In the genomic region with DNA sequence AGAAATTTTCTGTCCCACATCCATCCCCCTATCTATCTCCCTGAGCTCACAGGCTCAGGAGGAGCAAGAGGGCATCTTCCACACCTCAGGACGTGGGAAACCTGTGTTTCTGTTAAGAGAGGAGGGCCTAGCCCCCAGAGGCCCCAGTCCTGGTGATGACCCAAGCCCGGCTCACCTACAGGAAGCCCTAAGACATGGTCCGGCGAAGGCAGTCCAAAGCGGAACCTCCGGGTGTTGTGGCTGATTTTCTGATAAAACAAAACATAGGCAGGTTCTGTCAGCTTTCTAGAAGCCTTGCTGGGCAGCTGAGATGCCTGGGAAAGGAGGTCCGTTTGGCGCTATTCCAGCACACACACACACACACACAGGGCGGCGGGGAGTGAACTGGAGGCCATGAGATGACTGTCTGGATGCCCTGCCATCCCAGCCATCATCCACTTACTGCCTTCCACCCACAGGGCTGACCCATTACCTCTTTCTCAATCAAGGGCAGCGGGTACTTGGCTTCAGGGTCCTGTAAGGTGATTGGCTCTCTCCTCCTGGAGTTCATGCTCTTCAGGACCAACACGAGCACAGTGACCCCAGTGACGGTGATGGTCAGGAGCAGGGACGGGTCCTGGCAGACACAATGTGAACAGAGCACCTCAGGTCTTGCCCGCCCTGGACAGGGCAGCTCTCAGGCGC, we compare ENCODE assay signal across 1 cellular context.
TF ChIP-seq lines count a peak whose summit lies in the region.

No MANE protein-coding gene starts in this region.

TF ChIP-seq in HepG2, 621 proteins besides CTCF, POLR2A, EP300 and RAD21:
- TF ChIP-seq CHCHD3 (CRISPR knock-in tag; IDR thresholded peaks at IDR 0.05) (no peak), NR3C1 (CRISPR knock-in tag; IDR thresholded peaks at IDR 0.05) (no peak), ZNF557 (CRISPR knock-in tag; IDR thresholded peaks at IDR 0.05) (no peak), KMT2B (CRISPR knock-in tag; IDR thresholded peaks at IDR 0.05) (no peak), PCBP2 (optimal IDR thresholded peaks at IDR 0.05; ENCODE audit: low read depth, low read length, poor library complexity, severe bottlenecking) (no peak), RXRB (CRISPR knock-in tag; IDR thresholded peaks at IDR 0.05; ENCODE audit: borderline replicate concordance) (no peak), EZH2 (conservative IDR thresholded peaks at IDR 0.05; ENCODE audit: low read depth, low read length) (no peak), TBX3 (IDR thresholded peaks at IDR 0.05; ENCODE audit: borderline replicate concordance) (no peak), NFKBIZ (CRISPR knock-in tag; IDR thresholded peaks at IDR 0.05) (no peak), SALL1 (CRISPR knock-in tag; IDR thresholded peaks at IDR 0.05) (no peak), ZNF567 (CRISPR knock-in tag; IDR thresholded peaks at IDR 0.05; ENCODE audit: borderline replicate concordance) (no peak)
- TF ChIP-seq, protein P1, sequence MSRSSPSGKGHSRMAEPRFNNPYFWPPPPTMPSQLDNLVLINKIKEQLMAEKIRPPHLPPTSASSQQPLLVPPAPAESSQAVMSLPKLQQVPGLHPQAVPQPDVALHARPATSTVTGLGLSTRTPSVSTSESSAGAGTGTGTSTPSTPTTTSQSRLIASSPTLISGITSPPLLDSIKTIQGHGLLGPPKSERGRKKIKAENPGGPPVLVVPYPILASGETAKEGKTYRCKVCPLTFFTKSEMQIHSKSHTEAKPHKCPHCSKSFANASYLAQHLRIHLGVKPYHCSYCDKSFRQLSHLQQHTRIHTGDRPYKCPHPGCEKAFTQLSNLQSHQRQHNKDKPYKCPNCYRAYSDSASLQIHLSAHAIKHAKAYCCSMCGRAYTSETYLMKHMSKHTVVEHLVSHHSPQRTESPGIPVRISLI (CRISPR knock-in tag; IDR thresholded peaks at IDR 0.05; ENCODE audit: borderline replicate concordance), result no peak
- TF ChIP-seq, protein P2, sequence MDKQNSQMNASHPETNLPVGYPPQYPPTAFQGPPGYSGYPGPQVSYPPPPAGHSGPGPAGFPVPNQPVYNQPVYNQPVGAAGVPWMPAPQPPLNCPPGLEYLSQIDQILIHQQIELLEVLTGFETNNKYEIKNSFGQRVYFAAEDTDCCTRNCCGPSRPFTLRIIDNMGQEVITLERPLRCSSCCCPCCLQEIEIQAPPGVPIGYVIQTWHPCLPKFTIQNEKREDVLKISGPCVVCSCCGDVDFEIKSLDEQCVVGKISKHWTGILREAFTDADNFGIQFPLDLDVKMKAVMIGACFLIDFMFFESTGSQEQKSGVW (CRISPR knock-in tag; IDR thresholded peaks at IDR 0.05; ENCODE audit: borderline replicate concordance), result no peak
- TF ChIP-seq, protein P3, sequence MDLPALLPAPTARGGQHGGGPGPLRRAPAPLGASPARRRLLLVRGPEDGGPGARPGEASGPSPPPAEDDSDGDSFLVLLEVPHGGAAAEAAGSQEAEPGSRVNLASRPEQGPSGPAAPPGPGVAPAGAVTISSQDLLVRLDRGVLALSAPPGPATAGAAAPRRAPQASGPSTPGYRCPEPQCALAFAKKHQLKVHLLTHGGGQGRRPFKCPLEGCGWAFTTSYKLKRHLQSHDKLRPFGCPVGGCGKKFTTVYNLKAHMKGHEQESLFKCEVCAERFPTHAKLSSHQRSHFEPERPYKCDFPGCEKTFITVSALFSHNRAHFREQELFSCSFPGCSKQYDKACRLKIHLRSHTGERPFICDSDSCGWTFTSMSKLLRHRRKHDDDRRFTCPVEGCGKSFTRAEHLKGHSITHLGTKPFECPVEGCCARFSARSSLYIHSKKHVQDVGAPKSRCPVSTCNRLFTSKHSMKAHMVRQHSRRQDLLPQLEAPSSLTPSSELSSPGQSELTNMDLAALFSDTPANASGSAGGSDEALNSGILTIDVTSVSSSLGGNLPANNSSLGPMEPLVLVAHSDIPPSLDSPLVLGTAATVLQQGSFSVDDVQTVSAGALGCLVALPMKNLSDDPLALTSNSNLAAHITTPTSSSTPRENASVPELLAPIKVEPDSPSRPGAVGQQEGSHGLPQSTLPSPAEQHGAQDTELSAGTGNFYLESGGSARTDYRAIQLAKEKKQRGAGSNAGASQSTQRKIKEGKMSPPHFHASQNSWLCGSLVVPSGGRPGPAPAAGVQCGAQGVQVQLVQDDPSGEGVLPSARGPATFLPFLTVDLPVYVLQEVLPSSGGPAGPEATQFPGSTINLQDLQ (CRISPR knock-in tag; IDR thresholded peaks at IDR 0.05), result no peak
- TF ChIP-seq, protein P4, sequence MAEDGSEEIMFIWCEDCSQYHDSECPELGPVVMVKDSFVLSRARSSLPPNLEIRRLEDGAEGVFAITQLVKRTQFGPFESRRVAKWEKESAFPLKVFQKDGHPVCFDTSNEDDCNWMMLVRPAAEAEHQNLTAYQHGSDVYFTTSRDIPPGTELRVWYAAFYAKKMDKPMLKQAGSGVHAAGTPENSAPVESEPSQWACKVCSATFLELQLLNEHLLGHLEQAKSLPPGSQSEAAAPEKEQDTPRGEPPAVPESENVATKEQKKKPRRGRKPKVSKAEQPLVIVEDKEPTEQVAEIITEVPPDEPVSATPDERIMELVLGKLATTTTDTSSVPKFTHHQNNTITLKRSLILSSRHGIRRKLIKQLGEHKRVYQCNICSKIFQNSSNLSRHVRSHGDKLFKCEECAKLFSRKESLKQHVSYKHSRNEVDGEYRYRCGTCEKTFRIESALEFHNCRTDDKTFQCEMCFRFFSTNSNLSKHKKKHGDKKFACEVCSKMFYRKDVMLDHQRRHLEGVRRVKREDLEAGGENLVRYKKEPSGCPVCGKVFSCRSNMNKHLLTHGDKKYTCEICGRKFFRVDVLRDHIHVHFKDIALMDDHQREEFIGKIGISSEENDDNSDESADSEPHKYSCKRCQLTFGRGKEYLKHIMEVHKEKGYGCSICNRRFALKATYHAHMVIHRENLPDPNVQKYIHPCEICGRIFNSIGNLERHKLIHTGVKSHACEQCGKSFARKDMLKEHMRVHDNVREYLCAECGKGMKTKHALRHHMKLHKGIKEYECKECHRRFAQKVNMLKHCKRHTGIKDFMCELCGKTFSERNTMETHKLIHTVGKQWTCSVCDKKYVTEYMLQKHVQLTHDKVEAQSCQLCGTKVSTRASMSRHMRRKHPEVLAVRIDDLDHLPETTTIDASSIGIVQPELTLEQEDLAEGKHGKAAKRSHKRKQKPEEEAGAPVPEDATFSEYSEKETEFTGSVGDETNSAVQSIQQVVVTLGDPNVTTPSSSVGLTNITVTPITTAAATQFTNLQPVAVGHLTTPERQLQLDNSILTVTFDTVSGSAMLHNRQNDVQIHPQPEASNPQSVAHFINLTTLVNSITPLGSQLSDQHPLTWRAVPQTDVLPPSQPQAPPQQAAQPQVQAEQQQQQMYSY (CRISPR knock-in tag; IDR thresholded peaks at IDR 0.05), result no peak
- TF ChIP-seq, protein P5, sequence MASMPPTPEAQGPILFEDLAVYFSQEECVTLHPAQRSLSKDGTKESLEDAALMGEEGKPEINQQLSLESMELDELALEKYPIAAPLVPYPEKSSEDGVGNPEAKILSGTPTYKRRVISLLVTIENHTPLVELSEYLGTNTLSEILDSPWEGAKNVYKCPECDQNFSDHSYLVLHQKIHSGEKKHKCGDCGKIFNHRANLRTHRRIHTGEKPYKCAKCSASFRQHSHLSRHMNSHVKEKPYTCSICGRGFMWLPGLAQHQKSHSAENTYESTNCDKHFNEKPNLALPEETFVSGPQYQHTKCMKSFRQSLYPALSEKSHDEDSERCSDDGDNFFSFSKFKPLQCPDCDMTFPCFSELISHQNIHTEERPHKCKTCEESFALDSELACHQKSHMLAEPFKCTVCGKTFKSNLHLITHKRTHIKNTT (CRISPR knock-in tag; IDR thresholded peaks at IDR 0.05), result no peak
